Comparison of ENCODE assay signal across 20 cellular contexts in genomic region chr17:44361292-44362055, GRCh38. TPM values are rescaled to one million over a fixed set of nuclear protein-coding genes. Genes with fewer than 3 reads are reported as not detected.
DNase-seq lines count a peak whose midpoint lies in the region; ATAC-seq and TF ChIP-seq lines count a peak whose summit lies in the region.
"Had no signal": no experiment of that assay in that cellular context is flagged by ENCODE, and none has a peak within 500 bp of the region (broad histone marks: within the 10 kb centered on the region; RNA-seq: fewer than 3 reads in every experiment).

No MANE protein-coding gene starts in this region.

- WGBS in smooth muscle cell (ENCODE audit: low lambda C conversion rate), result 55% methylated on average over 8 of the region's 8 CpGs

- H3K27me3 ChIP-seq in iPS-15b (ENCODE audit: control insufficient read depth, insufficient read depth, low read length) (peaks cover 16% of the 10 kb centered on the region), smooth muscle cell (ENCODE audit: low read depth) (no peaks in the 10 kb centered on the region)
- H3K27me3 ChIP-seq: uterus had no signal

- H3K4me1 ChIP-seq in OCI-LY7 (ENCODE audit: insufficient read depth, low read length, poor library complexity, severe bottlenecking) (peaks cover 52% of the 10 kb centered on the region), iPS-15b (ENCODE audit: control insufficient read depth, insufficient read depth, low read length) (peaks cover 15% of the 10 kb centered on the region), smooth muscle cell (ENCODE audit: low read depth) (peaks cover 25% of the 10 kb centered on the region)

- no peaks in the 10 kb centered on the region for H3K36me3 Mint-ChIP-seq in T-helper 2 cell treated with Interferon-gamma antibody and Interleukin-4, amounts not matched to agents 5 μg/mL and 100 μg/mL, for 36 hours (ENCODE audit: low read depth)

- H2AFZ ChIP-seq in OCI-LY7 (ENCODE audit: low read length) (no peak overlapping the region), smooth muscle cell (ENCODE audit: low read depth) (no peak overlapping the region)

- POLR2A ChIA-PET in OCI-LY7 (lab: Charles Lee), result no interaction called here

- CTCF ChIA-PET in OCI-LY7 (lab: Charles Lee; ENCODE audit: unreplicated experiment), result no interaction called here

- TF ChIP-seq CTCF in OCI-LY7 (conservative IDR thresholded peaks at IDR 0.05; ENCODE audit: low read length) (no peak), smooth muscle cell (IDR thresholded peaks at IDR 0.05; ENCODE audit: borderline replicate concordance, insufficient read depth, poor library complexity, severe bottlenecking) (no peak)

- no peaks in the 10 kb centered on the region for H3K36me3 ChIP-seq in OCI-LY7 (ENCODE audit: insufficient read depth, low read length)
- peaks cover 3% of the 10 kb centered on the region for H3K36me3 ChIP-seq in iPS-15b (ENCODE audit: control insufficient read depth, insufficient read depth, low read length)
- no peaks in the 10 kb centered on the region for H3K36me3 ChIP-seq in smooth muscle cell (ENCODE audit: low read depth)
- H3K36me3 ChIP-seq: heart left ventricle, sigmoid colon, uterus had no signal

- H3K4me1 Mint-ChIP-seq in T-helper 2 cell treated with Interferon-gamma antibody and Interleukin-4, amounts not matched to agents 5 μg/mL and 100 μg/mL, for 36 hours (ENCODE audit: low read depth), result peaks cover 2% of the 10 kb centered on the region

- H3K79me2 ChIP-seq in OCI-LY7 (ENCODE audit: insufficient read depth, low read depth, low read length), result no peaks in the 10 kb centered on the region
- peaks cover 12% of the 10 kb centered on the region for H3K79me2 ChIP-seq in smooth muscle cell (ENCODE audit: low read depth)

- H3K9me3 ChIP-seq in OCI-LY7 (ENCODE audit: low read length) (no peaks in the 10 kb centered on the region), iPS-15b (ENCODE audit: control insufficient read depth, insufficient read depth, low read length) (no peaks in the 10 kb centered on the region), smooth muscle cell (replicated peaks; ENCODE audit: low read depth) (no peaks in the 10 kb centered on the region)
- H3K9me3 ChIP-seq: heart left ventricle, sigmoid colon, uterus had no signal

- H3K4me3 ChIP-seq in OCI-LY7 (ENCODE audit: low read depth, low read length, poor library complexity, severe bottlenecking), result no peak overlapping the region
- peak overlapping the region; percentile 3 for H3K4me3 ChIP-seq in iPS-15b (ENCODE audit: low read depth, low read length)
- no peak overlapping the region for H3K4me3 ChIP-seq in smooth muscle cell
- H3K4me3 ChIP-seq: sigmoid colon, uterus had no signal

- peaks cover 47% of the 10 kb centered on the region for H3K27me3 Mint-ChIP-seq in T-helper 2 cell treated with Interferon-gamma antibody and Interleukin-4, amounts not matched to agents 5 μg/mL and 100 μg/mL, for 36 hours (ENCODE audit: low read depth)

- H3F3A ChIP-seq in smooth muscle cell (ENCODE audit: low read depth), result peaks cover 8% of the 10 kb centered on the region

- H3K4me2 ChIP-seq in OCI-LY7 (ENCODE audit: low read length) (peak overlapping the region; percentile 32), smooth muscle cell (peak overlapping the region; percentile 94)

- no peaks in the 10 kb centered on the region for H3K9me2 ChIP-seq in OCI-LY7 (ENCODE audit: insufficient read depth, low read length)

- H3K27ac ChIP-seq in OCI-LY7 (ENCODE audit: low read depth, low read length, poor library complexity, severe bottlenecking) (no peak overlapping the region), smooth muscle cell (ENCODE audit: low read depth) (no peak overlapping the region)
- H3K27ac ChIP-seq: heart left ventricle, sigmoid colon, uterus had no signal

- no peak for ATAC-seq in HG03439 (IDR thresholded peaks at IDR 0.05; ENCODE audit: unreplicated experiment)
- ATAC-seq in HG02870 (IDR thresholded peaks at IDR 0.05; ENCODE audit: unreplicated experiment), result no peak
- no peak for ATAC-seq in GM21723 (IDR thresholded peaks at IDR 0.05; ENCODE audit: unreplicated experiment)
- ATAC-seq: activated T-cell treated with anti-CD3 and anti-CD28 coated beads, Interleukin-2, amount 50 U/mL, for 4 hours; left lobe of liver; Panc1 had no signal

- H3K27ac Mint-ChIP-seq in T-helper 2 cell treated with Interferon-gamma antibody and Interleukin-4, amounts not matched to agents 5 μg/mL and 100 μg/mL, for 36 hours, result no peak overlapping the region

- no peaks in the 10 kb centered on the region for H3K9me3 Mint-ChIP-seq in T-helper 2 cell treated with Interferon-gamma antibody and Interleukin-4, amounts not matched to agents 5 μg/mL and 100 μg/mL, for 36 hours
- H3K9me3 Mint-ChIP-seq: activated T-cell treated with anti-CD3 and anti-CD28 coated beads, Interleukin-2, amount 50 U/mL, for 4 hours had no signal

- peak overlapping the region; percentile 28 for H3K4me3 Mint-ChIP-seq in T-helper 2 cell treated with Interferon-gamma antibody and Interleukin-4, amounts not matched to agents 5 μg/mL and 100 μg/mL, for 36 hours
- H3K4me3 Mint-ChIP-seq: activated T-cell treated with anti-CD3 and anti-CD28 coated beads, Interleukin-2, amount 50 U/mL, for 4 hours had no signal

- no peak overlapping the region for H3K9ac ChIP-seq in iPS-15b (ENCODE audit: low read depth, low read length)
- no peak overlapping the region for H3K9ac ChIP-seq in smooth muscle cell (ENCODE audit: low read depth)

- intact Hi-C loops in OCI-LY7 (cut with micrococcal nuclease; ENCODE audit: unreplicated experiment), result no loop called here

- H4K20me1 ChIP-seq in OCI-LY7 (ENCODE audit: insufficient read depth, low read length) (no peaks in the 10 kb centered on the region), smooth muscle cell (ENCODE audit: low read depth) (peaks cover 51% of the 10 kb centered on the region)

- no peak for DNase-seq in T-helper 2 cell treated with Interferon-gamma antibody and Interleukin-4, amounts not matched to agents 5 μg/mL and 100 μg/mL, for 36 hours (ENCODE audit: low spot score)
- DNase-seq in T-helper 2 cell (no peak), OCI-LY7 (ENCODE audit: low spot score) (no peak), smooth muscle cell (lab: John Stamatoyannopoulos, UW; ENCODE audit: unreplicated experiment) (no peak)
- DNase-seq: ACHN; activated CD4-positive, alpha-beta T cell treated with anti-CD3 and anti-CD28 coated beads for 1 hour; activated T-cell treated with anti-CD3 and anti-CD28 coated beads, Interleukin-2, amount 50 U/mL, for 4 hours; Calu3; erythroblast; sigmoid colon; stimulated activated naive CD4-positive, alpha-beta T cell treated with Interleukin-2 at 50 U/mL for 16 hours had no signal

- no TSS peak for BruUV-seq in OCI-LY7 (replicated peaks; lab: Mats Ljungman, UMichigan)

RNA-seq across cellular contexts. Expression of gene FAM171A2, which starts 2.2 kb away (rescaled TPM):
- 3.4 and 8.8 TPM in 2 replicates for total RNA-seq in OCI-LY7 (2014; rRNA removed; shearing (Covaris generic))
- 4.2 and 4.6 TPM in 2 replicates for total RNA-seq in OCI-LY7 (2022)
- total RNA-seq in smooth muscle cell, result 31.5 TPM in 2 replicates
- 28.4 and 28.8 TPM in 2 replicates for polyA plus RNA-seq in smooth muscle cell

RNA-seq across cellular contexts. Expression of gene GRN, which starts 16.4 kb away (rescaled TPM):
- total RNA-seq in OCI-LY7 (2014; rRNA removed; shearing (Covaris generic)), result 185 and 203 TPM in 2 replicates
- total RNA-seq in OCI-LY7 (2022) (228 and 247 TPM in 2 replicates), smooth muscle cell (85.9 and 125 TPM in 2 replicates)
- 322 and 338 TPM in 2 replicates for polyA plus RNA-seq in smooth muscle cell

RNA-seq across cellular contexts. Expression of gene ITGA2B, which starts 28.0 kb away (rescaled TPM):
- 0.44 and 0.57 TPM in 2 replicates for total RNA-seq in OCI-LY7 (2014; rRNA removed; shearing (Covaris generic))
- 0.46 and 0.63 TPM in 2 replicates for total RNA-seq in OCI-LY7 (2022)
- 1.0 and 2.1 TPM in 2 replicates for total RNA-seq in smooth muscle cell
- polyA plus RNA-seq in smooth muscle cell, result 3.9 and 4.0 TPM in 2 replicates

RNA-seq across cellular contexts. Expression of gene SLC25A39, which starts 36.9 kb away (rescaled TPM):
- 135 and 156 TPM in 2 replicates for total RNA-seq in OCI-LY7 (2014; rRNA removed; shearing (Covaris generic))
- total RNA-seq in OCI-LY7 (2022) (142 and 159 TPM in 2 replicates), smooth muscle cell (62.6 and 106 TPM in 2 replicates)
- polyA plus RNA-seq in smooth muscle cell, result 147 and 169 TPM in 2 replicates

RNA-seq across cellular contexts. Expression of gene RUNDC3A, which starts 53.1 kb away (rescaled TPM):
- 0.09 TPM in 1 of 2 replicates, not detected in the other for total RNA-seq in OCI-LY7 (2014; rRNA removed; shearing (Covaris generic))
- total RNA-seq in OCI-LY7 (2022), result 0.24 TPM in 1 of 2 replicates, not detected in the other
- 0.36 and 0.63 TPM in 2 replicates for total RNA-seq in smooth muscle cell
- polyA plus RNA-seq in smooth muscle cell, result 0.21 and 0.84 TPM in 2 replicates
- total RNA-seq: left lobe of liver, NCI-H460 had no signal
